ENCODE assay signal across 1 cellular context in the genomic region with DNA sequence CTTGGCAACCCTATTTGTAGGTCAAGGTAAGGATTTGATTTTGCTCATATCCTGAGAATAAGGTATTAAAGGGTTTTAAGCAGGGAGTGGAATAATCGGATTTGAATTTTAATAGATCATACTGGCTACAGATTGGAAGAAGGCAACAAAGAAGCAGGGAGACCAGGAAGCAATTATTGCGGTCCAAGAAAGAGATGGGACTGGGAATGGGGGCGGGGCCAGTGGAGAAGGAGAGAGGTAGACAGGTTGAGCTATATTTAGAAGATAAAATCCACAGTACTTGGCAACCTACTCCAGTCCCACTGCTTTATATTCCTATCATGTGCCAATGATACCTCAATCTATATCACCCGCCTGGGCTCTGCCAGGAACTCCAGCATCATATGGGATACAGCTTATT.
TF ChIP-seq lines count a peak whose summit lies in the region.

No MANE protein-coding gene starts in this region.

TF ChIP-seq in H1, 55 proteins besides CTCF, POLR2A, EP300 and RAD21:
- no peak for TF ChIP-seq CEBPB (IDR thresholded peaks at IDR 0.05; ENCODE audit: low read depth, low read length)
TF ChIP-seq in H1: peak in this region for 0.
